Comparison of ENCODE assay signal across 8 cellular contexts in the genomic region with DNA sequence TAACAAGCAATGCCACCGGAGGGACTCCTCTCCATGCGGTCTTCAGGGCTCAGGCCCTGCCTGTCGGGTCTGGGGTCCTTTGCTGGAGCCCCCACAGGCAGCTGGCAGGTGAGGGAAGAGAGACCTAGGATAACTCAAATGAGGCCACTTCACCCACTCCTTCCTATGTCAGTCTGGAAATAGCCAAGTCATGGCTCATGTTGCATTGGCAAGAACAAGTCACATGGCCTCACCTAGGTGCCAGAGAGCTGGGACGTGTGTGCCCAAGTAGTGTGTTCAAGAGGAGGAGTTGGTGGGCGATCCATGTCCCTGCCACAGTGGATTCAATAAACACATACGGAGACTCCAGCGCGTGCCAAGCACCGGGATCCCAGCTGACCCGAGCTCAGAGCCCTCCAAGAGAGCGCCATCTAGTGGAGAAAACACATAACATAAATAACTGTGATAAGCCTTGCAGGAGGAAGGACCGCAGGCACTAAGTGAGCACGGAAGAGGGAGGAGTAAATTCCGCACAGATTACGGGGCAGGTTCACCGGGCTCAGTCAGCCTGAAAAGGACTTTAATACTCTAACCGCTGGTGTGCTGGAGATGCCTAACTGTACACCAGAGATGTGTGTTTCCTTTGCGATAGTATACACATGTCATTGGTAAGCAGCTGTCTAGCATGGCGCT.
DNase-seq lines count a peak whose midpoint lies in the region; ATAC-seq and TF ChIP-seq lines count a peak whose summit lies in the region.

No MANE protein-coding gene starts in this region.

- intact Hi-C loops in adrenal gland (cut with DNase I) (no loop called here), tibial artery (cut with DNase I; ENCODE audit: low total_unique reads) (loop anchor here (5.0 to 10.0 kb wide), 2 partner anchors 91 to 259 kb away; no protein-coding TSS in a partner anchor), lower leg skin (cut with DNase I; ENCODE audit: low total_unique reads) (no loop called here)

- ATAC-seq in GM18858 (IDR thresholded peaks at IDR 0.05; ENCODE audit: unreplicated experiment), result peak; percentile 77
- ATAC-seq in HG02973 (IDR thresholded peaks at IDR 0.05; ENCODE audit: unreplicated experiment), result peak; percentile 74

- no peaks in the 10 kb centered on the region for H3K27me3 ChIP-seq in adrenal gland
- H3K27me3 ChIP-seq in tibial artery, result no peaks in the 10 kb centered on the region

- H3K4me3 ChIP-seq in adrenal gland (no peak overlapping the region), tibial artery (no peak overlapping the region), lower leg skin (ENCODE audit: low read depth, poor library complexity, severe bottlenecking) (no peak overlapping the region)

- TF ChIP-seq CTCF in adrenal gland (IDR thresholded peaks at IDR 0.05) (peak; percentile 52 to 71 (median 64)), tibial artery (IDR thresholded peaks at IDR 0.05) (peak; percentile 51 to 52), lower leg skin (IDR thresholded peaks at IDR 0.05) (no peak)

- TF ChIP-seq POLR2A in adrenal gland (IDR thresholded peaks at IDR 0.05) (no peak), lower leg skin (IDR thresholded peaks at IDR 0.05) (no peak)

- H3K4me1 ChIP-seq in adrenal gland (replicated peaks in 1 of 2), result no peaks in the 10 kb centered on the region
- peaks cover 0 to 14% (median 4%) of the 10 kb centered on the region in 4 donors for H3K4me1 ChIP-seq in tibial artery

- WGBS in adrenal gland, 4 donors, result 31 to 39% (median 38%) methylated on average over 19 of the region's 19 CpGs
- WGBS in lower leg skin, 2 donors, result 37 to 42% methylated on average over 19 of the region's 19 CpGs

- DNase-seq in D341Med (ENCODE audit: low spot score), result peak; percentile 78
- peak; percentile 27 for DNase-seq in NCI-H2029 treated with DMSO at 0.1 percent for 48 hours (lab: John Stamatoyannopoulos, UW)
- DNase-seq in adrenal gland, result peak; percentile 27 to 71 (median 60)
- peak; percentile 88 for DNase-seq in iris pigment epithelial cell (ENCODE audit: low read depth)
- peak; percentile 30 to 74 for DNase-seq in tibial artery
- DNase-seq in lower leg skin (ENCODE audit: low spot score in 2 of 2), result no peak

- H3K27ac ChIP-seq in adrenal gland (no peak overlapping the region), tibial artery (no peak overlapping the region)

- no peaks in the 10 kb centered on the region for H3K9me3 ChIP-seq in adrenal gland (replicated peaks in 1 of 3)
- H3K9me3 ChIP-seq in tibial artery, result no peaks in the 10 kb centered on the region

- no peaks in the 10 kb centered on the region for H3K36me3 ChIP-seq in adrenal gland (replicated peaks in 1 of 2)
- no peaks in the 10 kb centered on the region for H3K36me3 ChIP-seq in tibial artery

Comparison
In these comparisons a context has a peak if more than half of its experiments do, and no peak if none do; other contexts are left out.
1. DNase-seq: peak in D341Med (single experiment), NCI-H2029 treated with DMSO at 0.1 percent for 48 hours (single experiment), adrenal gland (7 of 7), iris pigment epithelial cell (single experiment) and tibial artery (2 of 2); none in lower leg skin (0 of 2).
2. CTCF ChIP-seq: peak in adrenal gland (6 of 6) and tibial artery (2 of 2); none in lower leg skin (0 of 3).